14 cellular contexts compared by ENCODE assay signal in the genomic region with DNA sequence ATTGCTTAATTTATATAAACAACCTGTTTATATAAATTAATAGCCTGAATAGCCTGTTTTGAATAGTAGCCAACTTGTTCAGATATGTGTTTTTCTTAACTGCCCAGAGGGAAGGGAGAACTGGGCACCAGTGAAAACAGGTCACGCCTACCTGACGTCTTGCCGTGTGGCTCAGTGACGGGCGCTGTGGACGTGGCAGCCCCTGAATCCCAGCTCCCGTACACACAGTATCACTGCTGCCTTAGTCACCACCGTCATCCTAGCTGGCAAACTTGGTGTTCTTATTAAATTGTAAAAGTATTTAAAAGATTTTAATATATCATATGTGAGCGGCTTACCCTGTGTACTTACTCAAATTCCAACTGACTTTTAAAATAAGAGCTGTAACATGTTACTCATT. TPM values are rescaled to one million over a fixed set of nuclear protein-coding genes. Genes with fewer than 3 reads are reported as not detected.
DNase-seq lines count a peak whose midpoint lies in the region; ATAC-seq and TF ChIP-seq lines count a peak whose summit lies in the region.
"Had no signal": no experiment of that assay in that cellular context is flagged by ENCODE, and none has a peak within 500 bp of the region (broad histone marks: within the 10 kb centered on the region; RNA-seq: fewer than 3 reads in every experiment).

No MANE protein-coding gene starts in this region.

- TF ChIP-seq CTCF in LNCaP clone FGC (IDR thresholded peaks at IDR 0.05; ENCODE audit: control insufficient read depth, extremely low read depth, insufficient read depth) (no peak), stomach (IDR thresholded peaks at IDR 0.05) (no peak)

- peak overlapping the region; percentile 68 to 77 (median 76) for H3K27ac ChIP-seq in stomach
- H3K27ac ChIP-seq: BLaER1 had no signal

- H3K36me3 ChIP-seq in mucosa of stomach (ENCODE audit: control insufficient read depth, insufficient read depth, low read length) (peaks cover 8% of the 10 kb centered on the region), stomach (peaks cover 25 to 61% (median 55%) of the 10 kb centered on the region in 4 donors)

- 39 to 71% (median 53%) methylated on average over 9 of the region's 9 CpGs for WGBS in stomach, 5 donors

- ATAC-seq in HG03159 (IDR thresholded peaks at IDR 0.05; ENCODE audit: unreplicated experiment), result no peak
- ATAC-seq: K562 had no signal

- intact Hi-C loops in stomach (cut with DNase I; ENCODE audit: low total_unique reads), result no loop called here

- TF ChIP-seq EP300 in stomach (IDR thresholded peaks at IDR 0.05), result no peak

- DNase-seq in D341Med (ENCODE audit: low spot score) (peak; percentile 71), LNCaP clone FGC (ENCODE audit: low read depth) (peak; percentile 35), stomach (peak; percentile 72), NCI-H526 treated with DMSO at 0.1 percent for 48 hours (lab: John Stamatoyannopoulos, UW) (no peak), midbrain (lab: John Stamatoyannopoulos, UW) (no peak)
- DNase-seq: AML-193; Caco-2; CD8-positive, alpha-beta memory T cell; DMS53; GF-D8 had no signal

- no peak overlapping the region for H3K4me3 ChIP-seq in LNCaP clone FGC (ENCODE audit: low read depth, low read length)
- no peak overlapping the region for H3K4me3 ChIP-seq in mucosa of stomach (ENCODE audit: low read length)
- H3K4me3 ChIP-seq in stomach, result no peak overlapping the region
- H3K4me3 ChIP-seq: BLaER1, K562 had no signal

- peaks cover 49% of the 10 kb centered on the region for H3K4me1 ChIP-seq in mucosa of stomach (ENCODE audit: control insufficient read depth, insufficient read depth, low read length)
- peaks cover 8 to 28% (median 26%) of the 10 kb centered on the region in 4 donors for H3K4me1 ChIP-seq in stomach
- H3K4me1 ChIP-seq: Caco-2 had no signal

- peak overlapping the region; percentile 42 for H3K9ac ChIP-seq in mucosa of stomach (ENCODE audit: low read length)
- H3K9ac ChIP-seq: BLaER1 had no signal

- no peak for TF ChIP-seq POLR2A in stomach (IDR thresholded peaks at IDR 0.05)

- H3K9me3 ChIP-seq in mucosa of stomach (ENCODE audit: control insufficient read depth, low read length), result no peaks in the 10 kb centered on the region
- H3K9me3 ChIP-seq in stomach, result no peaks in the 10 kb centered on the region
- H3K9me3 ChIP-seq: BLaER1, Caco-2 had no signal

- H3K27me3 ChIP-seq in mucosa of stomach (ENCODE audit: control insufficient read depth, insufficient read depth, low read length) (no peaks in the 10 kb centered on the region), stomach (no peaks in the 10 kb centered on the region)

RNA-seq across cellular contexts. Expression of a gene that starts 35.4 kb away (rescaled TPM):
- total RNA-seq in stomach, result 10 to 100 TPM; 14.6 to 88.1 (median 46.9) TPM
- polyA plus RNA-seq in stomach, result 1 to 10 TPM; 3.7 to 7.3 (median 6.0) TPM

Comparison
In these comparisons a context has a peak if more than half of its experiments do, and no peak if none do; other contexts are left out.
1. DNase-seq: peak in D341Med (single experiment), LNCaP clone FGC (single experiment) and stomach (single experiment); none in NCI-H526 treated with DMSO at 0.1 percent for 48 hours (single experiment) and midbrain (single experiment).